16 cellular contexts compared by ENCODE assay signal in the genomic region with DNA sequence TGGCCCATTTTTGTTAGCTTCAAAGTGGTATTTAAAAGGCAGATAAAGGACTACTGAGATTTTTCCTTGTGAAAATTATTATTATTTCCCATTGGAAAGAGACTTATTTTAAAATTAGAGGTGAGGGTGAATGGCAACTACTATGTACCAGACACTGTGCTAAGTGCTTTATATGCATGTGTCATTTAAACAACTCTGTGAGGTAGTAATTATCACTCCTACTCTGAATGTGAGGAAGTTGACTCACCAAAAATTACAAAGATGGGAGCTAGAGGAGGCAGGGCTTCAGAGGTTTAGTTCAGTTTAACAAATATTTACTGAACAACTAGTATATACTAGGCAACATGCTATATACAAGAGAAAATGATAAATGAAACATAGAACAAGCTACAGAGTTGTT.
"Had no signal": no experiment of that assay in that cellular context is flagged by ENCODE, and none has a peak within 500 bp of the region (broad histone marks: within the 10 kb centered on the region; RNA-seq: fewer than 3 reads in every experiment).

No MANE protein-coding gene starts in this region.

- H3K4me2 ChIP-seq: hepatocyte had no signal

- ATAC-seq: left lobe of liver; mucosa of descending colon; naive thymus-derived CD4-positive, alpha-beta T cell; sciatic nerve had no signal

- H3K27ac ChIP-seq: hepatocyte, ovary, thyroid gland had no signal

- H3K79me2 ChIP-seq: hepatocyte had no signal

- H3K27me3 ChIP-seq: hepatocyte, ovary, thyroid gland had no signal

- H2AFZ ChIP-seq: hepatocyte had no signal

- FAIRE-seq: TTC549 had no signal

- H3K9me3 ChIP-seq: mucosa of descending colon, ovary, thyroid gland had no signal

- H3K36me3 ChIP-seq: ovary, thyroid gland had no signal

- H3K4me1 ChIP-seq: thyroid gland had no signal

- DNase-seq: activated B cell treated with CpG ODN at 0.5 μM for 24 hours; activated CD4-positive, alpha-beta T cell treated with anti-CD3 and anti-CD28 coated beads, Interleukin-2, amount 50 U/mL, for 1 hour; activated effector memory CD4-positive, alpha-beta T cell treated with Interleukin-2 at 50 U/mL for 16 hours; anterior cingulate cortex; cerebellar nuclear complex; islet precursor cell; mucosa of descending colon; naive thymus-derived CD4-positive, alpha-beta T cell; ovary; stimulated activated CD4-positive, alpha-beta T cell treated with anti-CD3 and anti-CD28 coated beads, Interleukin-1b, Interleukin-23, amount 100 ng/mL, for 48 hours; T-helper 2 cell; thyroid gland had no signal

- H3K4me3 ChIP-seq: hepatocyte, mucosa of descending colon, ovary, thyroid gland had no signal
